ENCODE assay signal across 9 cellular contexts in genomic region chr1:1080122-1080753, GRCh38. TPM values are rescaled to one million over a fixed set of nuclear protein-coding genes. Genes with fewer than 3 reads are reported as not detected.
A peak's percentile ranks its signal among the peaks of the same experiment; 100 is the strongest.
DNase-seq lines count a peak whose midpoint lies in the region; ATAC-seq and TF ChIP-seq lines count a peak whose summit lies in the region.
"Had no signal": no experiment of that assay in that cellular context is flagged by ENCODE, and none has a peak within 500 bp of the region (broad histone marks: within the 10 kb centered on the region; RNA-seq: fewer than 3 reads in every experiment).

No MANE protein-coding gene starts in this region.

- H3K4me3 Mint-ChIP-seq in T-cell (no peak overlapping the region), nephron (peak overlapping the region; percentile 30 to 64 (median 58))

- ATAC-seq in HG03175 (IDR thresholded peaks at IDR 0.05; ENCODE audit: unreplicated experiment) (peak; percentile 25), T-cell (replicated peaks in 1 of 4) (peak in 3 of 4 experiments; percentile 19 to 31 (median 29)), esophagus mucosa (peak; percentile 58), HG02763 (IDR thresholded peaks at IDR 0.05; ENCODE audit: unreplicated experiment) (no peak)

- peak; percentile 84 for DNase-seq in DMS53 (lab: John Stamatoyannopoulos, UW)
- DNase-seq in T-cell: peak in 2 of 34 experiments; percentile 10 to 42
- no peak for DNase-seq in NCI-H1694 treated with DMSO at 0.1 percent for 48 hours (lab: John Stamatoyannopoulos, UW)
- DNase-seq in SKM-1 (lab: John Stamatoyannopoulos, UW; ENCODE audit: unreplicated experiment): no peak

- H3K27me3 Mint-ChIP-seq in T-cell (no peaks in the 10 kb centered on the region), nephron (ENCODE audit: low read depth) (peaks cover 4% of the 10 kb centered on the region)

- H3K4me1 Mint-ChIP-seq in T-cell (peaks cover 0 to 4% (median 2%) of the 10 kb centered on the region in 3 donors), nephron (no peaks in the 10 kb centered on the region)

- no peak for TF ChIP-seq CTCF in nephron (IDR thresholded peaks at IDR 0.05; ENCODE audit: unreplicated experiment in 3 of 3)

- H3K27ac Mint-ChIP-seq in T-cell (no peak overlapping the region), nephron (peak overlapping the region in 1 of 3 experiments; percentile 57)

- CTCF ChIA-PET in T-cell (lab: Charles Lee): no interaction called here

- H3K9me3 Mint-ChIP-seq in T-cell (no peaks in the 10 kb centered on the region), nephron (no peaks in the 10 kb centered on the region)

- H3K36me3 Mint-ChIP-seq in T-cell: peaks cover 6% of the 10 kb centered on the region
- peaks cover 4% of the 10 kb centered on the region for H3K36me3 Mint-ChIP-seq in nephron (ENCODE audit: low read depth)

- POLR2A ChIA-PET in T-cell (lab: Charles Lee): no interaction called here

RNA-seq across cellular contexts. Expression of gene RNF223, which starts 6.1 kb away (rescaled TPM):
- not detected for total RNA-seq in T-cell
- 22.3 TPM for total RNA-seq in esophagus mucosa
- total RNA-seq: SJSA1 had no signal

RNA-seq across cellular contexts. Expression of gene C1orf159, which starts 35.7 kb away (rescaled TPM):
- total RNA-seq in T-cell: 10 to 100 TPM; 20.4 to 37.7 (median 22.5) TPM
- total RNA-seq in esophagus mucosa: 9.4 TPM

Comparison
In these comparisons a context has a peak if more than half of its experiments do, and no peak if none do; other contexts are left out.
1. H3K4me3 Mint-ChIP-seq: peak in nephron (3 of 3); none in T-cell (0 of 3).
2. RNA of gene RNF223, which starts 6.1 kb away (total RNA-seq): 22.3 TPM in esophagus mucosa (single experiment); not detected in T-cell; every median in the first group is over 10 times any median in the second.